8 cellular contexts compared by ENCODE assay signal in genomic region chr7:104883248-104883717, GRCh38.
DNase-seq lines count a peak whose midpoint lies in the region; ATAC-seq, FAIRE-seq and TF ChIP-seq lines count a peak whose summit lies in the region.

No MANE protein-coding gene starts in this region.

- TF ChIP-seq EP300 in HepG2 (IDR thresholded peaks at IDR 0.05; ENCODE audit: low read depth in 2 of 2, low read length in 2 of 2) (no peak), HepG2 (CRISPR knock-in tag; IDR thresholded peaks at IDR 0.05; ENCODE audit: borderline replicate concordance) (no peak)

- H3K36me3 ChIP-seq in HepG2 (replicated peaks in 1 of 2; ENCODE audit: control insufficient read depth in 1 of 2, insufficient read depth in 2 of 2, low read length in 2 of 2) (no peaks in the 10 kb centered on the region), right lobe of liver (no peaks in the 10 kb centered on the region), PC-3 (ENCODE audit: low read depth, low read length) (no peaks in the 10 kb centered on the region), hepatocyte (replicated peaks; ENCODE audit: insufficient read depth, low read depth) (no peaks in the 10 kb centered on the region)

- no peak for FAIRE-seq in HepG2 (lab: Jason Lieb, UNC)

- H4K20me1 ChIP-seq in HepG2 (ENCODE audit: insufficient read depth, low read length) (no peaks in the 10 kb centered on the region), PC-3 (ENCODE audit: low read length) (no peaks in the 10 kb centered on the region), hepatocyte (ENCODE audit: insufficient read depth, poor library complexity, severe bottlenecking) (no peaks in the 10 kb centered on the region)

- H3K27me3 ChIP-seq in HepG2 (ENCODE audit: control insufficient read depth in 1 of 2, insufficient read depth in 2 of 2, low read length in 2 of 2) = 0 out of 5 replicates have a peak, but pooled peaks cover 0 to 3% of the 10 kb centered on the region in 2 experiments
- no peaks in the 10 kb centered on the region for H3K27me3 ChIP-seq in right lobe of liver
- H3K27me3 ChIP-seq in PC-3 (ENCODE audit: low read length) = peaks cover 6% of the 10 kb centered on the region; the same call in 1 of the 2 replicates
- H3K27me3 ChIP-seq in hepatocyte = peaks cover 4% of the 10 kb centered on the region

- H3K4me2 ChIP-seq in HepG2 (ENCODE audit: low read depth, low read length) (peak overlapping the region; percentile 71), PC-3 (ENCODE audit: low read length) (no peak overlapping the region), hepatocyte (peak overlapping the region; percentile 60)

- no peak overlapping the region for H3K9ac ChIP-seq in HepG2 (ENCODE audit: insufficient read depth, low read depth, low read length)
- H3K9ac ChIP-seq in PC-3 (ENCODE audit: low read length) = no peak overlapping the region

- POLR2A ChIA-PET in HepG2 (lab: Yijun Ruan, JAX) (interaction anchor here (1.0 kb wide), 1 partner anchor 35 kb away, joined by 5 read pairs; no protein-coding TSS in a partner anchor), PC-3 (lab: Charles Lee; ENCODE audit: unreplicated experiment) (interaction anchor here (0.6 kb wide), 1 partner anchor 32 kb away, joined by 3 read pairs; no protein-coding TSS in a partner anchor)

- DNase-seq in HepG2 (ENCODE audit: low spot score) (no peak), right lobe of liver (no peak), PC-3 (no peak), hepatocyte (ENCODE audit: low spot score) (no peak), SIG-M5 (lab: John Stamatoyannopoulos, UW) (no peak), G401 (ENCODE audit: low spot score) (no peak), 8988T (no peak)

- peaks cover 10% of the 10 kb centered on the region for H3K4me1 ChIP-seq in HepG2 (ENCODE audit: insufficient read depth, low read length)
- peaks cover 0 to 7% (median 2%) of the 10 kb centered on the region in 4 donors for H3K4me1 ChIP-seq in right lobe of liver
- no peaks in the 10 kb centered on the region for H3K4me1 ChIP-seq in PC-3 (ENCODE audit: insufficient read depth, low read length)
- H3K4me1 ChIP-seq in hepatocyte (ENCODE audit: insufficient read depth) = no peaks in the 10 kb centered on the region

- H3K9me2 ChIP-seq in PC-3 (replicated peaks; ENCODE audit: low read length) = no peaks in the 10 kb centered on the region
- no peaks in the 10 kb centered on the region for H3K9me2 ChIP-seq in hepatocyte (replicated peaks; ENCODE audit: insufficient read depth)

- CTCF ChIA-PET in HepG2 (lab: Yijun Ruan, JAX; ENCODE audit: low intra/inter-chr PET ratio, low total read pairs) = interaction anchor here (1.6 to 1.7 kb wide), 2 partner anchors 34 to 37 kb away, joined by 9 to 32 read pairs; no protein-coding TSS in a partner anchor
- CTCF ChIA-PET in PC-3 (lab: Charles Lee) = interaction anchor here (0.6 to 1.7 kb wide), 5 partner anchors 35 to 611 kb away, joined by 4 to 20 read pairs (median 6); no protein-coding TSS in a partner anchor

- in situ Hi-C loops in HepG2 (cut with HindIII; ENCODE audit: extremely low pct_ligation_motif_present, low pct_unique_long_range_greater_than_20kb) (loop anchor here (5.0 kb wide), 1 partner anchor 34 kb away; no protein-coding TSS in a partner anchor), G401 (cut with HindIII; ENCODE audit: low sequenced_read_pairs) (no loop called here)

- TF ChIP-seq CTCF in HepG2 (CRISPR knock-in tag; IDR thresholded peaks at IDR 0.05) = no peak
- no peak for TF ChIP-seq CTCF in right lobe of liver (IDR thresholded peaks at IDR 0.05)
- no peak for TF ChIP-seq CTCF in PC-3 (conservative IDR thresholded peaks at IDR 0.05; ENCODE audit: low read depth, low read length)
- no peak for TF ChIP-seq CTCF in hepatocyte (IDR thresholded peaks at IDR 0.05; ENCODE audit: poor library complexity)

- no peak overlapping the region for H3K27ac ChIP-seq in HepG2 (ENCODE audit: extremely low read length, insufficient read depth, low read length)
- no peak overlapping the region for H3K27ac ChIP-seq in right lobe of liver
- no peak overlapping the region for H3K27ac ChIP-seq in PC-3 (ENCODE audit: low read length)
- peak overlapping the region; percentile 55 for H3K27ac ChIP-seq in hepatocyte

- BruUV-seq in HepG2 (replicated peaks; lab: Mats Ljungman, UMichigan) (no TSS peak), PC-3 (replicated peaks; lab: Mats Ljungman, UMichigan) (no TSS peak)

- TF ChIP-seq RAD21 in HepG2 (CRISPR knock-in tag; IDR thresholded peaks at IDR 0.05) = no peak

- 2% methylated on average over 6 of the region's 6 CpGs for WGBS in HepG2 (ENCODE audit: low lambda C conversion rate)
- WGBS in right lobe of liver (ENCODE audit: insufficient coverage, low coverage, low lambda C conversion rate, missing lambda C conversion rate) = 22% methylated on average over 6 of the region's 6 CpGs
- WGBS in hepatocyte (ENCODE audit: low lambda C conversion rate, missing lambda C conversion rate) = 31% methylated on average over 6 of the region's 6 CpGs

- H3K4me3 ChIP-seq in HepG2 (replicated peaks in 1 of 3; ENCODE audit: insufficient read depth in 1 of 3, low read depth in 2 of 3, low read length in 3 of 3) (no peak overlapping the region), right lobe of liver (no peak overlapping the region), PC-3 (ENCODE audit: low read length) (no peak overlapping the region), hepatocyte (no peak overlapping the region)

- no peaks in the 10 kb centered on the region for H3F3A ChIP-seq in PC-3 (ENCODE audit: low read length, unreplicated experiment)

- intact Hi-C loops in HepG2 (cut with micrococcal nuclease; ENCODE audit: unreplicated experiment) (loop anchor here (1.0 kb wide), 1 partner anchor 35 kb away; no protein-coding TSS in a partner anchor), right lobe of liver (cut with DNase I) (no loop called here), PC-3 (cut with micrococcal nuclease) (loop anchor here (1.0 kb wide), 1 partner anchor 35 kb away; no protein-coding TSS in a partner anchor)

- H2AFZ ChIP-seq in HepG2 (ENCODE audit: low read length) = no peak overlapping the region
- H2AFZ ChIP-seq in PC-3 (ENCODE audit: low read length) = peak overlapping the region; percentile 82
- peak overlapping the region; percentile 51 for H2AFZ ChIP-seq in hepatocyte

- ATAC-seq in HepG2 (peak; percentile 46), right lobe of liver (no peak), PC-3 (peak; percentile 51), GM19324 (IDR thresholded peaks at IDR 0.05; ENCODE audit: low FRiP score, unreplicated experiment) (no peak)

- H3K79me2 ChIP-seq in HepG2 (ENCODE audit: insufficient read depth, low read length) (no peaks in the 10 kb centered on the region), PC-3 (ENCODE audit: low read length) (no peaks in the 10 kb centered on the region), hepatocyte (no peaks in the 10 kb centered on the region)

- TF ChIP-seq POLR2A in HepG2 (IDR thresholded peaks at IDR 0.05; ENCODE audit: insufficient read depth in 1 of 2, low read depth in 2 of 2, low read length in 2 of 2) (no peak), right lobe of liver (IDR thresholded peaks at IDR 0.05) (no peak)

- H3K9me3 ChIP-seq in HepG2 (ENCODE audit: low read length) (no peaks in the 10 kb centered on the region; the same call in 1 of the 2 replicates), right lobe of liver (no peaks in the 10 kb centered on the region), PC-3 (ENCODE audit: low read length) (no peaks in the 10 kb centered on the region), hepatocyte (ENCODE audit: low read depth) (no peaks in the 10 kb centered on the region)

TF ChIP-seq in HepG2, 621 proteins besides CTCF, POLR2A, EP300 and RAD21 (continues in another document):
- no peak for TF ChIP-seq AKAP8 (CRISPR knock-in tag; IDR thresholded peaks at IDR 0.05)
- TF ChIP-seq ZNF335 (CRISPR knock-in tag; IDR thresholded peaks at IDR 0.05) = no peak
- TF ChIP-seq BCL6 (CRISPR knock-in tag; IDR thresholded peaks at IDR 0.05) = no peak
- no peak for TF ChIP-seq ZSCAN25 (CRISPR knock-in tag; IDR thresholded peaks at IDR 0.05)
- no peak for TF ChIP-seq SMAD9 (CRISPR knock-in tag; IDR thresholded peaks at IDR 0.05)
- no peak for TF ChIP-seq ZNF605 (CRISPR knock-in tag; IDR thresholded peaks at IDR 0.05)
- TF ChIP-seq ZNF513 (CRISPR knock-in tag; conservative IDR thresholded peaks at IDR 0.05) = no peak
- no peak for TF ChIP-seq ZNF230 (CRISPR knock-in tag; IDR thresholded peaks at IDR 0.05)
- no peak for TF ChIP-seq ZNF512B (CRISPR knock-in tag; IDR thresholded peaks at IDR 0.05; ENCODE audit: borderline replicate concordance)
- no peak for TF ChIP-seq ZBTB38 (CRISPR knock-in tag; IDR thresholded peaks at IDR 0.05)

Comparison
In these comparisons a context has a peak if more than half of its experiments do, and no peak if none do; other contexts are left out.
1. ATAC-seq: peak in HepG2 (single experiment) and PC-3 (single experiment); none in right lobe of liver (0 of 4) and GM19324 (single experiment).
2. intact Hi-C loops: an anchor here in HepG2 (1.0 kb wide) and PC-3 (1.0 kb wide); none called in right lobe of liver.